2 cellular contexts compared by ENCODE assay signal in genomic region chr6:41678511-41679084, GRCh38.
TF ChIP-seq lines count a peak whose summit lies in the region.

No MANE protein-coding gene starts in this region.

TF ChIP-seq in K562, 482 proteins besides CTCF, POLR2A, EP300 and RAD21:
- TF ChIP-seq ZNF121 (CRISPR knock-in tag; conservative IDR thresholded peaks at IDR 0.05) (0 out of 2 replicates have a peak, but pooled peaks have one; percentile 31), XRCC3 (IDR thresholded peaks at IDR 0.05) (no peak)

TF ChIP-seq in HepG2, 621 proteins besides CTCF, POLR2A, EP300 and RAD21:
- TF ChIP-seq THAP7 (CRISPR knock-in tag; IDR thresholded peaks at IDR 0.05) (no peak), ZNF121 (CRISPR knock-in tag; IDR thresholded peaks at IDR 0.05) (peak; percentile 59), BORCS8-MEF2B (CRISPR knock-in tag; IDR thresholded peaks at IDR 0.05) (0 out of 2 replicates have a peak, but pooled peaks have one; percentile 28)
TF ChIP-seq in HepG2: peak in this region for 2.
